In the genomic region with DNA sequence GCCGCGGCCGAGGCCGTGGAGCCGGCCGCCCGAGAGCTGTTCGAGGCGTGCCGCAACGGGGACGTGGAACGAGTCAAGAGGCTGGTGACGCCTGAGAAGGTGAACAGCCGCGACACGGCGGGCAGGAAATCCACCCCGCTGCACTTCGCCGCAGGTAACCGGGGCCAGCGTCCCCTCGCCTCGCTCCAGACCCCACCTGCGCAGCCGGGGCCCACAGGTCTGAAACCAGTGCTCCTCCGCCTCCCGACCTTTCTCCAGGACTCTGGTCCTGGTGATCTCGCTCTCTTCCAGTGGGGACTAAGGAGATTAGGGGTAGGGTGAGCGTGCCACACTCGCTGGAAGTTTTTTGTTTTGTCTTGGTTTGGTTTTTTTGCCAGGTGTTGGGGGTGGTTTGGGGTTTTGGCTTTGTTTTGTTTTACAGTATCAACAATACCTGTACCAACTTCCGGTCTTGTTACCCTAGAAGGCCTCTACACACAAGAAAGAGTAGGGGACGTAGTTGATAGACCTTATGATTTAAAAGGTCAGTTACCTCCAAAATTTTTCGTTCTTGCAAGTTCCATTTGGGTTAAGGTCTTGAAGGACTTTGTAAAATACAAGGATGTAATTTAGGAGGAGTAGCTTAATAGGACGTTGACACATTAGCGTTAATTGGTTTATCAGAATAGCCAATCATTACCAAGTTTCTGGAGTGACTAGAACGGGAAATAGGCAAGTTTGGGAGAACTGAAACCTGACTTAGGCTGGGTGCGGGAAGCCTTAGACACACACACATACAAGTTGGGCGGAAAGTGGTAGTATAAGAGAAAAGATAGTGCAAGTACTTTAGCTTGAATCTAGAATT, we compare ENCODE assay signal across 8 cellular contexts. TPM values are rescaled to one million over a fixed set of nuclear protein-coding genes. Genes with fewer than 3 reads are reported as not detected.
A peak's percentile ranks its signal among the peaks of the same experiment; 100 is the strongest.
DNase-seq lines count a peak whose midpoint lies in the region; ATAC-seq, FAIRE-seq and TF ChIP-seq lines count a peak whose summit lies in the region.

No MANE protein-coding gene starts in this region.

- TF ChIP-seq CTCF in OCI-LY3 (IDR thresholded peaks at IDR 0.05; ENCODE audit: low read depth, low read length) (no peak), pancreas (IDR thresholded peaks at IDR 0.05) (no peak)

- peak overlapping the region; percentile 95 for H3K9ac ChIP-seq in BLaER1
- H3K9ac ChIP-seq in OCI-LY3 (ENCODE audit: low read length): peak overlapping the region; percentile 97

- H4K20me1 ChIP-seq in BLaER1: peaks cover 49% of the 10 kb centered on the region
- peaks cover 40% of the 10 kb centered on the region for H4K20me1 ChIP-seq in OCI-LY3 (ENCODE audit: insufficient read depth, low read length)

- peaks cover 28% of the 10 kb centered on the region for H3K36me3 ChIP-seq in BLaER1
- H3K36me3 ChIP-seq in OCI-LY3 (replicated peaks; ENCODE audit: low read depth, low read length): peaks cover 18% of the 10 kb centered on the region
- H3K36me3 ChIP-seq in pancreas: no peaks in the 10 kb centered on the region

- H3K4me2 ChIP-seq in BLaER1 (peak overlapping the region; percentile 93), OCI-LY3 (ENCODE audit: low read length) (peak overlapping the region; percentile 85)

- no peak overlapping the region for H2AFZ ChIP-seq in OCI-LY3 (ENCODE audit: low read depth, low read length)

- no peaks in the 10 kb centered on the region for H3K27me3 ChIP-seq in BLaER1
- H3K27me3 ChIP-seq in OCI-LY3 (ENCODE audit: low read depth, low read length): no peaks in the 10 kb centered on the region
- H3K27me3 ChIP-seq in pancreas: no peaks in the 10 kb centered on the region

- ATAC-seq in GM18868 (IDR thresholded peaks at IDR 0.05; ENCODE audit: unreplicated experiment) (peak; percentile 37), HG03066 (IDR thresholded peaks at IDR 0.05; ENCODE audit: low read depth, unreplicated experiment) (peak; percentile 32), pancreas (peak; percentile 38 to 68 (median 48))

- H3K4me3 Mint-ChIP-seq in activated naive CD4-positive, alpha-beta T cell treated with anti-CD3 and anti-CD28 coated beads, Interleukin-2, amount 50 U/mL, for 24 hours: peak overlapping the region; percentile 93

- H3K4me3 ChIP-seq in BLaER1: peak overlapping the region; percentile 97
- peak overlapping the region; percentile 98 for H3K4me3 ChIP-seq in OCI-LY3 (ENCODE audit: low read length)
- peak overlapping the region; percentile 79 to 89 (median 80) for H3K4me3 ChIP-seq in pancreas

- WGBS in pancreas, 2 donors: 0 to 1% methylated on average over 32 to 40 of the region's 40 CpGs

- H3K36me3 Mint-ChIP-seq in activated naive CD4-positive, alpha-beta T cell treated with anti-CD3 and anti-CD28 coated beads, Interleukin-2, amount 50 U/mL, for 24 hours: peaks cover 11% of the 10 kb centered on the region

- DNase-seq in glomerular visceral epithelial cell (ENCODE audit: extremely low spot score): peak; percentile 45
- DNase-seq in pancreas: peak in 5 of 6 donors; percentile 55 to 83 (median 56)
- no peak for DNase-seq in hepatic stellate cell (ENCODE audit: low spot score)

- intact Hi-C loops in pancreas (cut with DNase I): no loop called here

- no peaks in the 10 kb centered on the region for H3K27me3 Mint-ChIP-seq in activated naive CD4-positive, alpha-beta T cell treated with anti-CD3 and anti-CD28 coated beads, Interleukin-2, amount 50 U/mL, for 24 hours

- H3K9me3 Mint-ChIP-seq in activated naive CD4-positive, alpha-beta T cell treated with anti-CD3 and anti-CD28 coated beads, Interleukin-2, amount 50 U/mL, for 24 hours: no peaks in the 10 kb centered on the region

- peaks cover 67% of the 10 kb centered on the region for H3K79me2 ChIP-seq in OCI-LY3 (ENCODE audit: low read length)

- peak overlapping the region; percentile 93 for H3K27ac Mint-ChIP-seq in activated naive CD4-positive, alpha-beta T cell treated with anti-CD3 and anti-CD28 coated beads, Interleukin-2, amount 50 U/mL, for 24 hours

- peaks cover 77% of the 10 kb centered on the region for H3K4me1 Mint-ChIP-seq in activated naive CD4-positive, alpha-beta T cell treated with anti-CD3 and anti-CD28 coated beads, Interleukin-2, amount 50 U/mL, for 24 hours

- H3K27ac ChIP-seq in BLaER1: peak overlapping the region; percentile 94
- peak overlapping the region; percentile 78 for H3K27ac ChIP-seq in OCI-LY3 (ENCODE audit: low read length)
- H3K27ac ChIP-seq in pancreas: peak overlapping the region; percentile 91 to 98 (median 98)

- FAIRE-seq in pancreas (lab: Jason Lieb, UNC): peak; percentile 37

- H3K4me1 ChIP-seq in BLaER1 (peaks cover 36% of the 10 kb centered on the region), OCI-LY3 (ENCODE audit: low read length) (peaks cover 24% of the 10 kb centered on the region), pancreas (peaks cover 5 to 41% (median 21%) of the 10 kb centered on the region in 3 donors)

- H3K9me3 ChIP-seq in BLaER1: no peaks in the 10 kb centered on the region
- no peaks in the 10 kb centered on the region for H3K9me3 ChIP-seq in OCI-LY3 (ENCODE audit: insufficient read depth, low read length)
- no peaks in the 10 kb centered on the region for H3K9me3 ChIP-seq in pancreas

RNA-seq across cellular contexts. Expression of gene TNKS2, which starts 0.7 kb away (rescaled TPM):
- 10 to 100 TPM; 13.8 to 22.6 (median 15.2) TPM for total RNA-seq in pancreas
- polyA plus RNA-seq in pancreas: 10 to 100 TPM in 1 of 2 donors, 1 to 10 TPM in 1; 5.2 to 12.4 TPM
